In the genomic region with DNA sequence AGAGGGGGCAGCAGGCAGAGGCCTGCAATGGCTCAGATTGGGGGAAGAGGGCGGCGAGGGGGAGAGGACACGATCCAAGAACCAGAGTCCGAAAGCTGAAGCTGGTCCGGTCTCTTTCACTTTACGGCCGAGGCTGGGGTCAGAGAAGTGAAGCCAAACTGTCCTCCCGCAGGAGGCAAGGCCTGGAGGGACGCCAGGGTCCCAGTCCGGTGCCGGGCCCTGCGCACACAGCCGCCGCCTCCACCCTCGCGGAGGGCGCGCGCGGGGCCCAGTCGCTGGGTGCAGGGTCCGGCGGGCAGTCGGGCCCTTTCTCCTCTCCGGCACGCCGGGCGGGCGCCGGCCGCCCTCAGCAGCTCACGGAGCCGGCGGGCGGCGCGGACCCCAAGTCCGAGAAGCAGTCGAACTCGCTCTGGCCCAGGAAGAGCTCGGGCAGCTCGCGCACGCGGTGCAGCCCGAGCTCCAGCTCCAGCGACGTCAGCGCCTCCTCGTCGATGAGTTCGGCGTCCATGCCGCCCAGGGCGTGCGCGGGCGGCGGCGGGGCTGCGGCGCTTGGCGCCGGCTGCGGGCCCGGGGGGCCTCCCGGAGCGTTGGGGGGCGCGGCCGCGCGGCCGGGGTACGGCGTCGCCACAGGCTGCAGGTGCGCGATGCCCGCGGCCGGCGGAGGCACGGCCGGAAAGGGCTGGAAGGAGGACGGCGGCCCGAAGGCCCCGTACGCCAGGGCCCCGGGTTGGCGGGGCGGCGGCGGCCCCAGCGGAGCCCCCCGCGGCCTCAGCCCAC, we compare ENCODE assay signal across 1 cellular context.
A peak's percentile ranks its signal among the peaks of the same experiment; 100 is the strongest.
TF ChIP-seq lines count a peak whose summit lies in the region.

No MANE protein-coding gene starts in this region.

TF ChIP-seq in endothelial cell of umbilical vein, 7 proteins besides CTCF, POLR2A, EP300 and RAD21 (continued from another document):
- TF ChIP-seq, protein P1, sequence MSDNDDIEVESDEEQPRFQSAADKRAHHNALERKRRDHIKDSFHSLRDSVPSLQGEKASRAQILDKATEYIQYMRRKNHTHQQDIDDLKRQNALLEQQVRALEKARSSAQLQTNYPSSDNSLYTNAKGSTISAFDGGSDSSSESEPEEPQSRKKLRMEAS (IDR thresholded peaks at IDR 0.05; ENCODE audit: insufficient read depth, insufficient read length), result peak; percentile 9
- TF ChIP-seq GATA2 (IDR thresholded peaks at IDR 0.05; ENCODE audit: insufficient read depth, insufficient read length, low read depth, low read length) (no peak), EZH2 (IDR thresholded peaks at IDR 0.05; ENCODE audit: borderline replicate concordance, low read depth, low read length, severe bottlenecking) (no peak)
